Comparison of ENCODE assay signal across 1 cellular context in the genomic region with DNA sequence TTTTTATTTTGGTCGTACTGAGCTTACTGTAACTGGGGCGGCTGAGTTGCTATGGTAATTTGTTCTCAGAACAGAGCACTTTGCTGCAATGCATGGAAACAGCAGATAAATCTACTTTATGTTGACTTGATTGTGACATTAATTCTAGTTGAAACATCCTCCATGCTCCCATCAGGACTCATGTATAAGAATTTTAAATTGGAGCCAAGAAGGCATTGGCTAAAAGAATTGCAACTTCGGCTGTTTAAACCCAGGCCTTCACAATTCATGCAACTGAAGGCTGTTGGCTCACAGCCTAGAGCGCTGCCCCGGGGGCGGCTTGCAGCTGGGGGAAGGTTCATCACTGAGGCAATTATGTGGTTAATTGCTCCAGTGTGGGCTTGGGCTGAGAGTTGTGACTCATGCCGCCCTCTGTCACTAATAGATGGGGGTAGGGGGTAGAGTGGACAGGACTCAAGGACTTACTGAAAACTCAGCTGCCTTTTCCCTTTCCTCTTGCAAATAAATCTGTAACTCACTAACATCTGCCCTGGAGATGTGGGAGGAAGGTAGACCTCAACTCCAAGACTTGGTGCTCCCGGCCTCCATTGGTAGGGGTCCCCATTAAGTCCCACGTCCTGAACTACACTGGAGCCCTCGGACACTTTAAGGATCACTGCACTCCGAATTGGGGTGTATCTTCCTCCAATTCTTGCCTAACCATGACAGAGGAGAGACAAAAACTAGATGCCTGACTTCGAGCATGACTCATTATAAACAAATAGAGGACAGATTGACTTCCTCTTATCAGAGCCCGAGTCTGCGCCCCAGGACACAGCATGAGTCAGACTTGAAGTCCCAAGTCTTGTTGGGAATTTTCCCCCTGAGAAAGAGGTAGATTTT.
A peak's percentile ranks its signal among the peaks of the same experiment; 100 is the strongest.
TF ChIP-seq lines count a peak whose summit lies in the region.

No MANE protein-coding gene starts in this region.

TF ChIP-seq in GM12878, 131 proteins besides CTCF, POLR2A, EP300 and RAD21 (continued from another document):
- TF ChIP-seq ZBTB40 (IDR thresholded peaks at IDR 0.05; ENCODE audit: borderline replicate concordance) (no peak), ZBED1 (IDR thresholded peaks at IDR 0.05; ENCODE audit: borderline replicate concordance) (0 out of 2 replicates have a peak, but pooled peaks have one; percentile 19), PAX5 (IDR thresholded peaks at IDR 0.05; ENCODE audit: borderline replicate concordance, low read depth, low read length) (peak; percentile 60; the same call in 1 of the 2 replicates), HDAC2 (IDR thresholded peaks at IDR 0.05) (no peak), ZNF24 (IDR thresholded peaks at IDR 0.05) (no peak), MYB (IDR thresholded peaks at IDR 0.05; ENCODE audit: borderline replicate concordance, low read depth, low read length) (no peak), FOS (IDR thresholded peaks at IDR 0.05; ENCODE audit: borderline replicate concordance, extremely low read depth, insufficient read length) (no peak), TAF1 (IDR thresholded peaks at IDR 0.05; ENCODE audit: borderline replicate concordance, low read depth, low read length) (0 out of 2 replicates have a peak, but pooled peaks have one; percentile 13), IRF3 (IDR thresholded peaks at IDR 0.05) (no peak), SUZ12 (IDR thresholded peaks at IDR 0.05; ENCODE audit: unreplicated experiment) (no peak), IRF4 (IDR thresholded peaks at IDR 0.05; ENCODE audit: low read depth, low read length) (peak; percentile 60; the same call in 1 of the 2 replicates), SPI1 (IDR thresholded peaks at IDR 0.05; ENCODE audit: borderline replicate concordance, insufficient read depth, low read depth, low read length) (peak; percentile 96), YBX1 (IDR thresholded peaks at IDR 0.05) (no peak)
- TF ChIP-seq, protein P1, sequence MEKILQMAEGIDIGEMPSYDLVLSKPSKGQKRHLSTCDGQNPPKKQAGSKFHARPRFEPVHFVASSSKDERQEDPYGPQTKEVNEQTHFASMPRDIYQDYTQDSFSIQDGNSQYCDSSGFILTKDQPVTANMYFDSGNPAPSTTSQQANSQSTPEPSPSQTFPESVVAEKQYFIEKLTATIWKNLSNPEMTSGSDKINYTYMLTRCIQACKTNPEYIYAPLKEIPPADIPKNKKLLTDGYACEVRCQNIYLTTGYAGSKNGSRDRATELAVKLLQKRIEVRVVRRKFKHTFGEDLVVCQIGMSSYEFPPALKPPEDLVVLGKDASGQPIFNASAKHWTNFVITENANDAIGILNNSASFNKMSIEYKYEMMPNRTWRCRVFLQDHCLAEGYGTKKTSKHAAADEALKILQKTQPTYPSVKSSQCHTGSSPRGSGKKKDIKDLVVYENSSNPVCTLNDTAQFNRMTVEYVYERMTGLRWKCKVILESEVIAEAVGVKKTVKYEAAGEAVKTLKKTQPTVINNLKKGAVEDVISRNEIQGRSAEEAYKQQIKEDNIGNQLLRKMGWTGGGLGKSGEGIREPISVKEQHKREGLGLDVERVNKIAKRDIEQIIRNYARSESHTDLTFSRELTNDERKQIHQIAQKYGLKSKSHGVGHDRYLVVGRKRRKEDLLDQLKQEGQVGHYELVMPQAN (conservative IDR thresholded peaks at IDR 0.05), result peak; percentile 64; the same call in 1 of the 2 replicates
- TF ChIP-seq, protein P2, sequence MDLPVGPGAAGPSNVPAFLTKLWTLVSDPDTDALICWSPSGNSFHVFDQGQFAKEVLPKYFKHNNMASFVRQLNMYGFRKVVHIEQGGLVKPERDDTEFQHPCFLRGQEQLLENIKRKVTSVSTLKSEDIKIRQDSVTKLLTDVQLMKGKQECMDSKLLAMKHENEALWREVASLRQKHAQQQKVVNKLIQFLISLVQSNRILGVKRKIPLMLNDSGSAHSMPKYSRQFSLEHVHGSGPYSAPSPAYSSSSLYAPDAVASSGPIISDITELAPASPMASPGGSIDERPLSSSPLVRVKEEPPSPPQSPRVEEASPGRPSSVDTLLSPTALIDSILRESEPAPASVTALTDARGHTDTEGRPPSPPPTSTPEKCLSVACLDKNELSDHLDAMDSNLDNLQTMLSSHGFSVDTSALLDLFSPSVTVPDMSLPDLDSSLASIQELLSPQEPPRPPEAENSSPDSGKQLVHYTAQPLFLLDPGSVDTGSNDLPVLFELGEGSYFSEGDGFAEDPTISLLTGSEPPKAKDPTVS (IDR thresholded peaks at IDR 0.05; ENCODE audit: low read depth, low read length), result no peak
